In genomic region chr19:5292843-5293606, GRCh38 we compare ENCODE assay signal across 8 cellular contexts. TPM values are rescaled to one million over a fixed set of nuclear protein-coding genes. Genes with fewer than 3 reads are reported as not detected.
DNase-seq lines count a peak whose midpoint lies in the region; ATAC-seq, FAIRE-seq and TF ChIP-seq lines count a peak whose summit lies in the region.

No MANE protein-coding gene starts in this region.

- TF ChIP-seq POLR2A in prostate gland (IDR thresholded peaks at IDR 0.05): peak; percentile 55

- TF ChIP-seq CTCF in right atrium auricular region (IDR thresholded peaks at IDR 0.05): no peak
- no peak for TF ChIP-seq CTCF in prostate gland (IDR thresholded peaks at IDR 0.05)

- intact Hi-C loops in prostate gland (cut with DNase I): no loop called here

- H3K27ac ChIP-seq in SJSA1 (peak overlapping the region; percentile 75), right atrium auricular region (peak overlapping the region; percentile 84 to 87), prostate gland (peak overlapping the region; percentile 89 to 95)

- 0% methylated on average over 32 of the region's 67 CpGs for WGBS in prostate gland

- no peaks in the 10 kb centered on the region for H3K27me3 ChIP-seq in SJSA1 (replicated peaks)
- H3K27me3 ChIP-seq in right atrium auricular region: no peaks in the 10 kb centered on the region
- no peaks in the 10 kb centered on the region for H3K27me3 ChIP-seq in prostate gland (replicated peaks; ENCODE audit: insufficient read depth)

- peak; percentile 58 for ATAC-seq in GM19351 (IDR thresholded peaks at IDR 0.05; ENCODE audit: unreplicated experiment)

- H3K4me3 ChIP-seq in SJSA1: peak overlapping the region; percentile 94
- H3K4me3 ChIP-seq in right atrium auricular region: peak overlapping the region; percentile 75 to 87
- H3K4me3 ChIP-seq in prostate gland: peak overlapping the region; percentile 71 to 93

- peaks cover 23% of the 10 kb centered on the region for H3K4me1 ChIP-seq in SJSA1 (replicated peaks)
- H3K4me1 ChIP-seq in right atrium auricular region: peaks cover 0 to 47% of the 10 kb centered on the region in 2 donors
- peaks cover 11% of the 10 kb centered on the region for H3K4me1 ChIP-seq in prostate gland (replicated peaks)

- FAIRE-seq in urothelium cell line (lab: Jason Lieb, UNC): no peak

- peak; percentile 99 for DNase-seq in AG08396 (ENCODE audit: low spot score)
- DNase-seq in SJSA1 (ENCODE audit: low read depth in 1 of 2, low spot score in 2 of 2): peak; percentile 61 to 79
- peak; percentile 83 for DNase-seq in amniotic stem cell (lab: John Stamatoyannopoulos, UW)
- DNase-seq in right atrium auricular region (ENCODE audit: low spot score): peak; percentile 70
- peak; percentile 64 for DNase-seq in prostate gland (ENCODE audit: low spot score)
- peak; percentile 95 for DNase-seq in urothelium cell line (ENCODE audit: low spot score)
- no peak for DNase-seq in NCI-H774 (lab: John Stamatoyannopoulos, UW)

- H3K36me3 ChIP-seq in SJSA1: 0 out of 2 replicates have a peak, but pooled peaks cover 2% of the 10 kb centered on the region
- H3K36me3 ChIP-seq in right atrium auricular region: no peaks in the 10 kb centered on the region
- no peaks in the 10 kb centered on the region for H3K36me3 ChIP-seq in prostate gland

- no peaks in the 10 kb centered on the region for H3K9me3 ChIP-seq in SJSA1 (replicated peaks)
- H3K9me3 ChIP-seq in right atrium auricular region: no peaks in the 10 kb centered on the region
- no peaks in the 10 kb centered on the region for H3K9me3 ChIP-seq in prostate gland

RNA-seq across cellular contexts. Expression of gene PTPRS, which starts 47.6 kb away (rescaled TPM):
- total RNA-seq in SJSA1 (2014; rRNA removed; shearing (Covaris generic)): 52.5 and 66.6 TPM in 2 replicates
- total RNA-seq in right atrium auricular region (100 to 1,000 TPM; 138 to 190 TPM), prostate gland (100 to 1,000 TPM; 221 to 379 TPM)
